8 cellular contexts compared by ENCODE assay signal in genomic region chr2:19671311-19671710, GRCh38.
"Had no signal": no experiment of that assay in that cellular context is flagged by ENCODE, and none has a peak within 500 bp of the region (broad histone marks: within the 10 kb centered on the region; RNA-seq: fewer than 3 reads in every experiment).

No MANE protein-coding gene starts in this region.

- H3K4me1 ChIP-seq: HAP-1 had no signal

- ATAC-seq: HCT116, K562 had no signal

- H3K4me3 ChIP-seq: GM23248, HAP-1, K562 had no signal

- H3K9me3 ChIP-seq: HAP-1 had no signal

- H3K9ac ChIP-seq: GM23248 had no signal

- H3K27ac ChIP-seq: GM23248 had no signal

- DNase-seq: GM23248, GOT3, H7, IMR-90, KG1 had no signal

- H3K36me3 ChIP-seq: HAP-1 had no signal
